Comparison of ENCODE assay signal across 16 cellular contexts in the genomic region with DNA sequence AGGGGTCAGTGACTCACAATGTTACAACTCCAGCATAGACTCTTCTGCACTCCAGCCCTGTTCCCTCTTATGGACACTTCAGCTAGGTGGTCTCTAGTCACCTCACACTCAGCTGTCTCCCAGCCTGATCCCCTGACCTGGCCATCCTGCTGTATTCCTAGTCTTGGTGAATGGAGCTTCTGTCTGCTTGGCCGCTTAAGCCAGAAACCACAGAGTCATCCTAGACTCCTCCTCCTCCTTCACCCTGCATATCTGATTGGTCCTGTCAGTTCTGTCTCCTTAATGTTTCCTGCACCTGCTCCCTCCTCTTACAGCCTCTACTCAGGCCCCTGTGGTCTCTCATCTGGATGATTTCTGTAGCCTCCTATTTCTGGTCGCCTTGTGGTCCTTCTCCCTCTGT. TPM values are rescaled to one million over a fixed set of nuclear protein-coding genes. Genes with fewer than 3 reads are reported as not detected.
A peak's percentile ranks its signal among the peaks of the same experiment; 100 is the strongest.
DNase-seq lines count a peak whose midpoint lies in the region; ATAC-seq and TF ChIP-seq lines count a peak whose summit lies in the region.
"Had no signal": no experiment of that assay in that cellular context is flagged by ENCODE, and none has a peak within 500 bp of the region (broad histone marks: within the 10 kb centered on the region; RNA-seq: fewer than 3 reads in every experiment).

No MANE protein-coding gene starts in this region.

- no peak for TF ChIP-seq CTCF in natural killer cell (IDR thresholded peaks at IDR 0.05)

- H3K9ac ChIP-seq in BLaER1: no peak overlapping the region

- H3K27ac ChIP-seq in BLaER1: no peak overlapping the region

- no peaks in the 10 kb centered on the region for H3K9me3 Mint-ChIP-seq in natural killer cell
- H3K9me3 Mint-ChIP-seq: activated B cell treated with CpG ODN at 0.5 μM for 24 hours; stimulated activated naive CD8-positive, alpha-beta T cell treated with anti-CD3 and anti-CD28 coated beads, Interleukin-15, amount 100 ng/mL, for 72 hours had no signal

- ATAC-seq in GM19463 (IDR thresholded peaks at IDR 0.05; ENCODE audit: unreplicated experiment) (peak; percentile 81), natural killer cell (no peak)
- ATAC-seq: activated CD8-positive, alpha-beta memory T cell treated with anti-CD3 and anti-CD28 coated beads, Interleukin-2, amount 10 ng/mL, durations not matched to agents 7 days and 5 days; HCT116; Panc1; stimulated activated naive CD8-positive, alpha-beta T cell treated with anti-CD3 and anti-CD28 coated beads, Interleukin-15, amount 100 ng/mL, for 72 hours had no signal

- intact Hi-C loops in natural killer cell (cut with micrococcal nuclease): no loop called here

- no peaks in the 10 kb centered on the region for H3K36me3 ChIP-seq in BLaER1

- H3K27me3 Mint-ChIP-seq in natural killer cell (ENCODE audit: low read depth in 2 of 2): peaks cover 7 to 16% of the 10 kb centered on the region in 2 donors
- H3K27me3 Mint-ChIP-seq: activated CD8-positive, alpha-beta memory T cell treated with anti-CD3 and anti-CD28 coated beads, Interleukin-2, amount 10 ng/mL, durations not matched to agents 7 days and 5 days had no signal

- H4K20me1 ChIP-seq in BLaER1: no peaks in the 10 kb centered on the region

- H3K4me3 ChIP-seq in BLaER1: no peak overlapping the region

- peak overlapping the region; percentile 18 for H3K4me2 ChIP-seq in BLaER1

- no peaks in the 10 kb centered on the region for H3K27me3 ChIP-seq in BLaER1

- H3K4me1 ChIP-seq in BLaER1: peaks cover 10% of the 10 kb centered on the region

- DNase-seq in NCI-H2107 treated with DMSO at 0.1 percent for 48 hours (lab: John Stamatoyannopoulos, UW; ENCODE audit: unreplicated experiment) (peak; percentile 63), germinal center (ENCODE audit: low spot score) (peak; percentile 27), ureter (ENCODE audit: low spot score) (no peak), occipital lobe (lab: John Stamatoyannopoulos, UW) (no peak), natural killer cell (no peak), NCI-H1092 (lab: John Stamatoyannopoulos, UW) (no peak)
- DNase-seq: activated B cell treated with CpG ODN at 0.5 μM for 24 hours; activated CD8-positive, alpha-beta memory T cell treated with anti-CD3 and anti-CD28 coated beads, Interleukin-2, amount 10 ng/mL, durations not matched to agents 7 days and 5 days; activated gamma-delta T cell treated with Interleukin-2 at 50 U/mL for 16 hours; Calu3; nucleus accumbens; stimulated activated naive CD8-positive, alpha-beta T cell treated with anti-CD3 and anti-CD28 coated beads, Interleukin-15, amount 100 ng/mL, for 72 hours had no signal

- no peaks in the 10 kb centered on the region for H3K36me3 Mint-ChIP-seq in natural killer cell
- H3K36me3 Mint-ChIP-seq: activated CD8-positive, alpha-beta memory T cell treated with anti-CD3 and anti-CD28 coated beads, Interleukin-2, amount 10 ng/mL, durations not matched to agents 7 days and 5 days had no signal

- peaks cover 0 to 10% of the 10 kb centered on the region in 2 donors for H3K4me1 Mint-ChIP-seq in natural killer cell
- H3K4me1 Mint-ChIP-seq: activated B cell treated with CpG ODN at 0.5 μM for 24 hours; activated CD8-positive, alpha-beta memory T cell treated with anti-CD3 and anti-CD28 coated beads, Interleukin-2, amount 10 ng/mL, durations not matched to agents 7 days and 5 days; stimulated activated naive CD8-positive, alpha-beta T cell treated with anti-CD3 and anti-CD28 coated beads, Interleukin-15, amount 100 ng/mL, for 72 hours had no signal

- no peak overlapping the region for H3K27ac Mint-ChIP-seq in natural killer cell
- H3K27ac Mint-ChIP-seq: activated B cell treated with CpG ODN at 0.5 μM for 24 hours; activated CD8-positive, alpha-beta memory T cell treated with anti-CD3 and anti-CD28 coated beads, Interleukin-2, amount 10 ng/mL, durations not matched to agents 7 days and 5 days had no signal

- H3K4me3 Mint-ChIP-seq in natural killer cell: no peak overlapping the region
- H3K4me3 Mint-ChIP-seq: activated B cell treated with CpG ODN at 0.5 μM for 24 hours; activated CD8-positive, alpha-beta memory T cell treated with anti-CD3 and anti-CD28 coated beads, Interleukin-2, amount 10 ng/mL, durations not matched to agents 7 days and 5 days; stimulated activated naive CD8-positive, alpha-beta T cell treated with anti-CD3 and anti-CD28 coated beads, Interleukin-15, amount 100 ng/mL, for 72 hours had no signal

- H3K9me3 ChIP-seq in BLaER1: no peaks in the 10 kb centered on the region

RNA-seq across cellular contexts. Expression of gene KIAA1549L, which starts 26.2 kb away (rescaled TPM):
- 10.1 TPM for total RNA-seq in ureter
- total RNA-seq in occipital lobe: 41.2 TPM
- not detected for total RNA-seq in natural killer cell
- total RNA-seq: activated CD8-positive, alpha-beta memory T cell treated with anti-CD3 and anti-CD28 coated beads, Interleukin-2, amount 10 ng/mL, durations not matched to agents 7 days and 5 days had no signal

Comparison
In these comparisons a context has a peak if more than half of its experiments do, and no peak if none do; other contexts are left out.
1. DNase-seq: peak in NCI-H2107 treated with DMSO at 0.1 percent for 48 hours (single experiment) and germinal center (single experiment); none in ureter (single experiment), occipital lobe (single experiment), natural killer cell (single experiment) and NCI-H1092 (single experiment).
2. RNA of gene KIAA1549L, which starts 26.2 kb away (total RNA-seq): 41.2 TPM in occipital lobe (single experiment) and 10.1 TPM in ureter (single experiment); not detected in natural killer cell; every median in the first group is over 10 times any median in the second.